In the genomic region with DNA sequence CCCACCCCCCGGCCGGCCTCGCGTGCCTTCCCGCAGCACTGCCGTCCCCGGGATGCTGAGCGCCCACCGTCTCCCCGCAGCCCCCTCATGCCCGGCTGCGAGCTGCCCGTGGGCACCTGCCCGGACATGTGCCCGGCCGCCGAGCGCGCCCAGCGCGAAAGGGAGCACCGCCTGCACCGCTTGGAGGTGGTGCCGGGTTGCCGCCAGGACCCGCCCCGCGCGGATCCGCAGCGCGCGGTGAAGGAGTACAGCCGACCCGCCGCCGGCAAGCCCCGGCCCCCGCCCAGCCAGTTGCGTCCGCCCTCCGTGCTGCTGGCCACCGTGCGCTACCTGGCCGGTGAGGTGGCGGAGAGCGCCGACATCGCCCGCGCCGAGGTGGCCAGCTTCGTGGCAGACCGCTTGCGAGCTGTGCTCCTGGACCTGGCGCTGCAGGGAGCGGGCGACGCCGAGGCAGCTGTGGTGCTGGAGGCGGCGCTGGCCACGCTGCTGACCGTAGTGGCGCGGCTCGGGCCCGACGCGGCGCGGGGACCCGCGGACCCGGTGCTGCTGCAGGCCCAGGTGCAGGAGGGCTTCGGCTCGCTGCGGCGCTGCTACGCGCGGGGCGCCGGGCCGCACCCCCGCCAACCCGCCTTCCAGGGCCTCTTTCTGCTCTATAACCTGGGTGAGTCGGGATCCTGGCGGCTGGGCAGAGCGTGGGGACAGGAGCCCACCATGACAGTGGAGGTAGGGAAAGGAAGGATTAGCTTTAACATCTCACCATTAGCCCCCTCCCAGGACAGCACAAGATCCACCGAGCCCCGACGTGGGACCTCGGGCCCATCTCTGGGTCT, we compare ENCODE assay signal across 1 cellular context.
TF ChIP-seq lines count a peak whose summit lies in the region.

A gene (plus strand): TSS at position 5 of the 830 bp plus-strand sequence. CDS start 83 bp downstream, at position 88.

TF ChIP-seq in K562, 482 proteins besides CTCF, POLR2A, EP300 and RAD21 (continued from another document and continues in another):
- TF ChIP-seq, protein P1, sequence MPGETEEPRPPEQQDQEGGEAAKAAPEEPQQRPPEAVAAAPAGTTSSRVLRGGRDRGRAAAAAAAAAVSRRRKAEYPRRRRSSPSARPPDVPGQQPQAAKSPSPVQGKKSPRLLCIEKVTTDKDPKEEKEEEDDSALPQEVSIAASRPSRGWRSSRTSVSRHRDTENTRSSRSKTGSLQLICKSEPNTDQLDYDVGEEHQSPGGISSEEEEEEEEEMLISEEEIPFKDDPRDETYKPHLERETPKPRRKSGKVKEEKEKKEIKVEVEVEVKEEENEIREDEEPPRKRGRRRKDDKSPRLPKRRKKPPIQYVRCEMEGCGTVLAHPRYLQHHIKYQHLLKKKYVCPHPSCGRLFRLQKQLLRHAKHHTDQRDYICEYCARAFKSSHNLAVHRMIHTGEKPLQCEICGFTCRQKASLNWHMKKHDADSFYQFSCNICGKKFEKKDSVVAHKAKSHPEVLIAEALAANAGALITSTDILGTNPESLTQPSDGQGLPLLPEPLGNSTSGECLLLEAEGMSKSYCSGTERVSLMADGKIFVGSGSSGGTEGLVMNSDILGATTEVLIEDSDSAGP (CRISPR knock-in tag; IDR thresholded peaks at IDR 0.05), result no peak
- TF ChIP-seq ZNF165 (CRISPR knock-in tag; IDR thresholded peaks at IDR 0.05; ENCODE audit: borderline replicate concordance) (0 out of 2 replicates have a peak, but pooled peaks have one; percentile 69), HDAC1 (IDR thresholded peaks at IDR 0.05) (peak in 1 of 2 experiments; percentile 65; a peak in 1 of 4 replicates), ZNF282 (CRISPR knock-in tag; IDR thresholded peaks at IDR 0.05) (0 out of 2 replicates have a peak, but pooled peaks have one; percentile 80), HDAC2 (IDR thresholded peaks at IDR 0.05) (no peak), FUS (optimal IDR thresholded peaks at IDR 0.05; ENCODE audit: low read depth, low read length) (peak; percentile 79), GATAD2B (IDR thresholded peaks at IDR 0.05; ENCODE audit: borderline replicate concordance) (peak; percentile 71; the same call in 1 of the 2 replicates), CCNT2 (IDR thresholded peaks at IDR 0.05; ENCODE audit: borderline replicate concordance, extremely low read depth, insufficient read length, low read depth, low read length) (peak; percentile 36), NR2C2 (CRISPR knock-in tag; IDR thresholded peaks at IDR 0.05) (peak; percentile 39; the same call in 1 of the 2 replicates), NR2C2 (tag; IDR thresholded peaks at IDR 0.05) (peak; percentile 96), ZSCAN29 (IDR thresholded peaks at IDR 0.05) (peak; percentile 42; the same call in 1 of the 2 replicates), CBX5 (IDR thresholded peaks at IDR 0.05; ENCODE audit: borderline replicate concordance, low read depth) (0 out of 2 replicates have a peak, but pooled peaks have one; percentile 16), PCBP2 (IDR thresholded peaks at IDR 0.05; ENCODE audit: low read depth, low read length, poor library complexity, severe bottlenecking) (no peak), MYC (IDR thresholded peaks at IDR 0.05; ENCODE audit: low read depth, low read length) (peak; percentile 46; the same call in 1 of the 2 replicates), MYC (CRISPR knock-in tag; IDR thresholded peaks at IDR 0.05; ENCODE audit: borderline replicate concordance, low read depth) (no peak), KAT8 (IDR thresholded peaks at IDR 0.05; ENCODE audit: low read depth) (no peak)
- TF ChIP-seq, protein P2, sequence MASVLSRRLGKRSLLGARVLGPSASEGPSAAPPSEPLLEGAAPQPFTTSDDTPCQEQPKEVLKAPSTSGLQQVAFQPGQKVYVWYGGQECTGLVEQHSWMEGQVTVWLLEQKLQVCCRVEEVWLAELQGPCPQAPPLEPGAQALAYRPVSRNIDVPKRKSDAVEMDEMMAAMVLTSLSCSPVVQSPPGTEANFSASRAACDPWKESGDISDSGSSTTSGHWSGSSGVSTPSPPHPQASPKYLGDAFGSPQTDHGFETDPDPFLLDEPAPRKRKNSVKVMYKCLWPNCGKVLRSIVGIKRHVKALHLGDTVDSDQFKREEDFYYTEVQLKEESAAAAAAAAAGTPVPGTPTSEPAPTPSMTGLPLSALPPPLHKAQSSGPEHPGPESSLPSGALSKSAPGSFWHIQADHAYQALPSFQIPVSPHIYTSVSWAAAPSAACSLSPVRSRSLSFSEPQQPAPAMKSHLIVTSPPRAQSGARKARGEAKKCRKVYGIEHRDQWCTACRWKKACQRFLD (CRISPR knock-in tag; IDR thresholded peaks at IDR 0.05), result 0 out of 2 replicates have a peak, but pooled peaks have one; percentile 70
- TF ChIP-seq, protein P3, sequence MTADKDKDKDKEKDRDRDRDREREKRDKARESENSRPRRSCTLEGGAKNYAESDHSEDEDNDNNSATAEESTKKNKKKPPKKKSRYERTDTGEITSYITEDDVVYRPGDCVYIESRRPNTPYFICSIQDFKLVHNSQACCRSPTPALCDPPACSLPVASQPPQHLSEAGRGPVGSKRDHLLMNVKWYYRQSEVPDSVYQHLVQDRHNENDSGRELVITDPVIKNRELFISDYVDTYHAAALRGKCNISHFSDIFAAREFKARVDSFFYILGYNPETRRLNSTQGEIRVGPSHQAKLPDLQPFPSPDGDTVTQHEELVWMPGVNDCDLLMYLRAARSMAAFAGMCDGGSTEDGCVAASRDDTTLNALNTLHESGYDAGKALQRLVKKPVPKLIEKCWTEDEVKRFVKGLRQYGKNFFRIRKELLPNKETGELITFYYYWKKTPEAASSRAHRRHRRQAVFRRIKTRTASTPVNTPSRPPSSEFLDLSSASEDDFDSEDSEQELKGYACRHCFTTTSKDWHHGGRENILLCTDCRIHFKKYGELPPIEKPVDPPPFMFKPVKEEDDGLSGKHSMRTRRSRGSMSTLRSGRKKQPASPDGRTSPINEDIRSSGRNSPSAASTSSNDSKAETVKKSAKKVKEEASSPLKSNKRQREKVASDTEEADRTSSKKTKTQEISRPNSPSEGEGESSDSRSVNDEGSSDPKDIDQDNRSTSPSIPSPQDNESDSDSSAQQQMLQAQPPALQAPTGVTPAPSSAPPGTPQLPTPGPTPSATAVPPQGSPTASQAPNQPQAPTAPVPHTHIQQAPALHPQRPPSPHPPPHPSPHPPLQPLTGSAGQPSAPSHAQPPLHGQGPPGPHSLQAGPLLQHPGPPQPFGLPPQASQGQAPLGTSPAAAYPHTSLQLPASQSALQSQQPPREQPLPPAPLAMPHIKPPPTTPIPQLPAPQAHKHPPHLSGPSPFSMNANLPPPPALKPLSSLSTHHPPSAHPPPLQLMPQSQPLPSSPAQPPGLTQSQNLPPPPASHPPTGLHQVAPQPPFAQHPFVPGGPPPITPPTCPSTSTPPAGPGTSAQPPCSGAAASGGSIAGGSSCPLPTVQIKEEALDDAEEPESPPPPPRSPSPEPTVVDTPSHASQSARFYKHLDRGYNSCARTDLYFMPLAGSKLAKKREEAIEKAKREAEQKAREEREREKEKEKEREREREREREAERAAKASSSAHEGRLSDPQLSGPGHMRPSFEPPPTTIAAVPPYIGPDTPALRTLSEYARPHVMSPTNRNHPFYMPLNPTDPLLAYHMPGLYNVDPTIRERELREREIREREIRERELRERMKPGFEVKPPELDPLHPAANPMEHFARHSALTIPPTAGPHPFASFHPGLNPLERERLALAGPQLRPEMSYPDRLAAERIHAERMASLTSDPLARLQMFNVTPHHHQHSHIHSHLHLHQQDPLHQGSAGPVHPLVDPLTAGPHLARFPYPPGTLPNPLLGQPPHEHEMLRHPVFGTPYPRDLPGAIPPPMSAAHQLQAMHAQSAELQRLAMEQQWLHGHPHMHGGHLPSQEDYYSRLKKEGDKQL (CRISPR knock-in tag; IDR thresholded peaks at IDR 0.05; ENCODE audit: borderline replicate concordance), result no peak
- TF ChIP-seq, protein P4, sequence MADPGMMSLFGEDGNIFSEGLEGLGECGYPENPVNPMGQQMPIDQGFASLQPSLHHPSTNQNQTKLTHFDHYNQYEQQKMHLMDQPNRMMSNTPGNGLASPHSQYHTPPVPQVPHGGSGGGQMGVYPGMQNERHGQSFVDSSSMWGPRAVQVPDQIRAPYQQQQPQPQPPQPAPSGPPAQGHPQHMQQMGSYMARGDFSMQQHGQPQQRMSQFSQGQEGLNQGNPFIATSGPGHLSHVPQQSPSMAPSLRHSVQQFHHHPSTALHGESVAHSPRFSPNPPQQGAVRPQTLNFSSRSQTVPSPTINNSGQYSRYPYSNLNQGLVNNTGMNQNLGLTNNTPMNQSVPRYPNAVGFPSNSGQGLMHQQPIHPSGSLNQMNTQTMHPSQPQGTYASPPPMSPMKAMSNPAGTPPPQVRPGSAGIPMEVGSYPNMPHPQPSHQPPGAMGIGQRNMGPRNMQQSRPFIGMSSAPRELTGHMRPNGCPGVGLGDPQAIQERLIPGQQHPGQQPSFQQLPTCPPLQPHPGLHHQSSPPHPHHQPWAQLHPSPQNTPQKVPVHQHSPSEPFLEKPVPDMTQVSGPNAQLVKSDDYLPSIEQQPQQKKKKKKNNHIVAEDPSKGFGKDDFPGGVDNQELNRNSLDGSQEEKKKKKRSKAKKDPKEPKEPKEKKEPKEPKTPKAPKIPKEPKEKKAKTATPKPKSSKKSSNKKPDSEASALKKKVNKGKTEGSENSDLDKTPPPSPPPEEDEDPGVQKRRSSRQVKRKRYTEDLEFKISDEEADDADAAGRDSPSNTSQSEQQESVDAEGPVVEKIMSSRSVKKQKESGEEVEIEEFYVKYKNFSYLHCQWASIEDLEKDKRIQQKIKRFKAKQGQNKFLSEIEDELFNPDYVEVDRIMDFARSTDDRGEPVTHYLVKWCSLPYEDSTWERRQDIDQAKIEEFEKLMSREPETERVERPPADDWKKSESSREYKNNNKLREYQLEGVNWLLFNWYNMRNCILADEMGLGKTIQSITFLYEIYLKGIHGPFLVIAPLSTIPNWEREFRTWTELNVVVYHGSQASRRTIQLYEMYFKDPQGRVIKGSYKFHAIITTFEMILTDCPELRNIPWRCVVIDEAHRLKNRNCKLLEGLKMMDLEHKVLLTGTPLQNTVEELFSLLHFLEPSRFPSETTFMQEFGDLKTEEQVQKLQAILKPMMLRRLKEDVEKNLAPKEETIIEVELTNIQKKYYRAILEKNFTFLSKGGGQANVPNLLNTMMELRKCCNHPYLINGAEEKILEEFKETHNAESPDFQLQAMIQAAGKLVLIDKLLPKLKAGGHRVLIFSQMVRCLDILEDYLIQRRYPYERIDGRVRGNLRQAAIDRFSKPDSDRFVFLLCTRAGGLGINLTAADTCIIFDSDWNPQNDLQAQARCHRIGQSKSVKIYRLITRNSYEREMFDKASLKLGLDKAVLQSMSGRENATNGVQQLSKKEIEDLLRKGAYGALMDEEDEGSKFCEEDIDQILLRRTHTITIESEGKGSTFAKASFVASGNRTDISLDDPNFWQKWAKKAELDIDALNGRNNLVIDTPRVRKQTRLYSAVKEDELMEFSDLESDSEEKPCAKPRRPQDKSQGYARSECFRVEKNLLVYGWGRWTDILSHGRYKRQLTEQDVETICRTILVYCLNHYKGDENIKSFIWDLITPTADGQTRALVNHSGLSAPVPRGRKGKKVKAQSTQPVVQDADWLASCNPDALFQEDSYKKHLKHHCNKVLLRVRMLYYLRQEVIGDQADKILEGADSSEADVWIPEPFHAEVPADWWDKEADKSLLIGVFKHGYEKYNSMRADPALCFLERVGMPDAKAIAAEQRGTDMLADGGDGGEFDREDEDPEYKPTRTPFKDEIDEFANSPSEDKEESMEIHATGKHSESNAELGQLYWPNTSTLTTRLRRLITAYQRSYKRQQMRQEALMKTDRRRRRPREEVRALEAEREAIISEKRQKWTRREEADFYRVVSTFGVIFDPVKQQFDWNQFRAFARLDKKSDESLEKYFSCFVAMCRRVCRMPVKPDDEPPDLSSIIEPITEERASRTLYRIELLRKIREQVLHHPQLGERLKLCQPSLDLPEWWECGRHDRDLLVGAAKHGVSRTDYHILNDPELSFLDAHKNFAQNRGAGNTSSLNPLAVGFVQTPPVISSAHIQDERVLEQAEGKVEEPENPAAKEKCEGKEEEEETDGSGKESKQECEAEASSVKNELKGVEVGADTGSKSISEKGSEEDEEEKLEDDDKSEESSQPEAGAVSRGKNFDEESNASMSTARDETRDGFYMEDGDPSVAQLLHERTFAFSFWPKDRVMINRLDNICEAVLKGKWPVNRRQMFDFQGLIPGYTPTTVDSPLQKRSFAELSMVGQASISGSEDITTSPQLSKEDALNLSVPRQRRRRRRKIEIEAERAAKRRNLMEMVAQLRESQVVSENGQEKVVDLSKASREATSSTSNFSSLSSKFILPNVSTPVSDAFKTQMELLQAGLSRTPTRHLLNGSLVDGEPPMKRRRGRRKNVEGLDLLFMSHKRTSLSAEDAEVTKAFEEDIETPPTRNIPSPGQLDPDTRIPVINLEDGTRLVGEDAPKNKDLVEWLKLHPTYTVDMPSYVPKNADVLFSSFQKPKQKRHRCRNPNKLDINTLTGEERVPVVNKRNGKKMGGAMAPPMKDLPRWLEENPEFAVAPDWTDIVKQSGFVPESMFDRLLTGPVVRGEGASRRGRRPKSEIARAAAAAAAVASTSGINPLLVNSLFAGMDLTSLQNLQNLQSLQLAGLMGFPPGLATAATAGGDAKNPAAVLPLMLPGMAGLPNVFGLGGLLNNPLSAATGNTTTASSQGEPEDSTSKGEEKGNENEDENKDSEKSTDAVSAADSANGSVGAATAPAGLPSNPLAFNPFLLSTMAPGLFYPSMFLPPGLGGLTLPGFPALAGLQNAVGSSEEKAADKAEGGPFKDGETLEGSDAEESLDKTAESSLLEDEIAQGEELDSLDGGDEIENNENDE (IDR thresholded peaks at IDR 0.05; ENCODE audit: low read depth, low read length), result no peak
- TF ChIP-seq, protein P5, sequence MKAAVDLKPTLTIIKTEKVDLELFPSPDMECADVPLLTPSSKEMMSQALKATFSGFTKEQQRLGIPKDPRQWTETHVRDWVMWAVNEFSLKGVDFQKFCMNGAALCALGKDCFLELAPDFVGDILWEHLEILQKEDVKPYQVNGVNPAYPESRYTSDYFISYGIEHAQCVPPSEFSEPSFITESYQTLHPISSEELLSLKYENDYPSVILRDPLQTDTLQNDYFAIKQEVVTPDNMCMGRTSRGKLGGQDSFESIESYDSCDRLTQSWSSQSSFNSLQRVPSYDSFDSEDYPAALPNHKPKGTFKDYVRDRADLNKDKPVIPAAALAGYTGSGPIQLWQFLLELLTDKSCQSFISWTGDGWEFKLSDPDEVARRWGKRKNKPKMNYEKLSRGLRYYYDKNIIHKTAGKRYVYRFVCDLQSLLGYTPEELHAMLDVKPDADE (conservative IDR thresholded peaks at IDR 0.05; ENCODE audit: control insufficient read depth, low read depth, low read length), result peak; percentile 36; the same call in 1 of the 2 replicates
